9 cellular contexts compared by ENCODE assay signal in genomic region chr12:122067966-122068365, GRCh38.
DNase-seq lines count a peak whose midpoint lies in the region; ATAC-seq and TF ChIP-seq lines count a peak whose summit lies in the region.
"Had no signal": no experiment of that assay in that cellular context is flagged by ENCODE, and none has a peak within 500 bp of the region (broad histone marks: within the 10 kb centered on the region; RNA-seq: fewer than 3 reads in every experiment).

No MANE protein-coding gene starts in this region.

- peak; percentile 94 for ATAC-seq in GM21619 (IDR thresholded peaks at IDR 0.05; ENCODE audit: unreplicated experiment)
- ATAC-seq in stimulated activated naive B cell treated with anti-CD40 and anti-IgM and Interleukin-4, amounts not matched to agents 10 μg/mL and 1 μg/mL and 100 μg/mL, for 72 hours (replicated peaks), result peak; percentile 93 to 98
- ATAC-seq: K562 had no signal

- H3K27me3 Mint-ChIP-seq in stimulated activated naive B cell treated with anti-CD40 and anti-IgM and Interleukin-4, amounts not matched to agents 10 μg/mL and 1 μg/mL and 100 μg/mL, for 72 hours, result no peaks in the 10 kb centered on the region

- no peaks in the 10 kb centered on the region for H3K9me3 Mint-ChIP-seq in stimulated activated naive B cell treated with anti-CD40 and anti-IgM and Interleukin-4, amounts not matched to agents 10 μg/mL and 1 μg/mL and 100 μg/mL, for 72 hours

- in situ Hi-C loops in GM13976 (cut with MboI; ENCODE audit: low sequenced_read_pairs, unreplicated experiment), result no loop called here

- peak overlapping the region; percentile 39 to 45 for H3K4me3 Mint-ChIP-seq in stimulated activated naive B cell treated with anti-CD40 and anti-IgM and Interleukin-4, amounts not matched to agents 10 μg/mL and 1 μg/mL and 100 μg/mL, for 72 hours

- TF ChIP-seq CTCF in GM13976 (IDR thresholded peaks at IDR 0.05; ENCODE audit: borderline replicate concordance, control extremely low read depth, extremely low read depth, insufficient read depth, missing control alignments), result no peak

- DNase-seq in GM13976 (ENCODE audit: low spot score), result peak; percentile 83
- peak; percentile 72 for DNase-seq in MV-4-11 (lab: John Stamatoyannopoulos, UW)
- peak; percentile 17 for DNase-seq in central memory CD4-positive, alpha-beta T cell
- peak; percentile 68 for DNase-seq in stimulated activated naive B cell treated with anti-CD40 and anti-IgM and Interleukin-4, amounts not matched to agents 10 μg/mL and 1 μg/mL and 100 μg/mL, for 72 hours
- DNase-seq in COLO668 (lab: John Stamatoyannopoulos, UW; ENCODE audit: unreplicated experiment), result no peak
- no peak for DNase-seq in NCI-H446 treated with DMSO at 0.1 percent for 48 hours (lab: John Stamatoyannopoulos, UW)
- DNase-seq in nucleus accumbens (lab: John Stamatoyannopoulos, UW), result no peak

- peak overlapping the region; percentile 72 for H3K27ac Mint-ChIP-seq in stimulated activated naive B cell treated with anti-CD40 and anti-IgM and Interleukin-4, amounts not matched to agents 10 μg/mL and 1 μg/mL and 100 μg/mL, for 72 hours

- H3K36me3 Mint-ChIP-seq in stimulated activated naive B cell treated with anti-CD40 and anti-IgM and Interleukin-4, amounts not matched to agents 10 μg/mL and 1 μg/mL and 100 μg/mL, for 72 hours, result peaks cover 2 to 3% of the 10 kb centered on the region in 2 donors

- H3K4me1 Mint-ChIP-seq in stimulated activated naive B cell treated with anti-CD40 and anti-IgM and Interleukin-4, amounts not matched to agents 10 μg/mL and 1 μg/mL and 100 μg/mL, for 72 hours, result peaks cover 34 to 57% of the 10 kb centered on the region in 2 donors

Comparison
In these comparisons a context has a peak if more than half of its experiments do, and no peak if none do; other contexts are left out.
1. DNase-seq: peak in GM13976 (single experiment), MV-4-11 (single experiment), central memory CD4-positive, alpha-beta T cell (single experiment) and stimulated activated naive B cell treated with anti-CD40 and anti-IgM and Interleukin-4, amounts not matched to agents 10 μg/mL and 1 μg/mL and 100 μg/mL, for 72 hours (single experiment); none in COLO668 (single experiment), NCI-H446 treated with DMSO at 0.1 percent for 48 hours (single experiment) and nucleus accumbens (0 of 56).